Comparison of ENCODE assay signal across 2 cellular contexts in the genomic region with DNA sequence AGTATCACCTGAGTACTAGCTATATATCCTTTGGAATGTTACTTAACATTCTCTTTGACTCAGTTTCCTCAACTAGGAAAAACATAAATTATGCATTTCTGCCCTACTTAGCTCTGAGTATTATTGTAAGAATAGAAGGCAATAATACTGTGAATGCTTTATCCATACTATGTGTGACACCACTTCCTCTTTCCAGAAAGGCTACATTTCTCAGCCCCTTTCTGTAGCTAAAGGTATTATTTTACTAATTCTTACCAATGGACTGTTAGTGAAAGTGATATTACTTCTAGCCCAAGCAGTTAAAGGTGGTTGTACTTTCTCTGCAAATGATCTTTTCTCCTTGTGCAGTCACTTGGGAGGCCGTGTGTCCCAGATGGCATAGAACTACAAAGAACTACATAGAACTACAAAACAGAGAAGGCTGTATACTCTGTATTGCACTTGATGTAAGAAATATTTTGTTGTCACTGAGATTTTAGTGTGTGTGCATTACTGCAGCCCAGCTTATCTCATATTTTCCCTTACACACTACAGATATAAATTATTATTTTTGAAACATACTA.
TF ChIP-seq lines count a peak whose summit lies in the region.

No MANE protein-coding gene starts in this region.

TF ChIP-seq in IMR-90, 13 proteins besides CTCF, POLR2A, EP300 and RAD21:
- TF ChIP-seq MAZ (IDR thresholded peaks at IDR 0.05; ENCODE audit: borderline replicate concordance, low read depth, low read length) = no peak
- TF ChIP-seq, protein P1, sequence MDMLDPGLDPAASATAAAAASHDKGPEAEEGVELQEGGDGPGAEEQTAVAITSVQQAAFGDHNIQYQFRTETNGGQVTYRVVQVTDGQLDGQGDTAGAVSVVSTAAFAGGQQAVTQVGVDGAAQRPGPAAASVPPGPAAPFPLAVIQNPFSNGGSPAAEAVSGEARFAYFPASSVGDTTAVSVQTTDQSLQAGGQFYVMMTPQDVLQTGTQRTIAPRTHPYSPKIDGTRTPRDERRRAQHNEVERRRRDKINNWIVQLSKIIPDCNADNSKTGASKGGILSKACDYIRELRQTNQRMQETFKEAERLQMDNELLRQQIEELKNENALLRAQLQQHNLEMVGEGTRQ (IDR thresholded peaks at IDR 0.05; ENCODE audit: low read depth, low read length) = no peak
- TF ChIP-seq CHD1 (IDR thresholded peaks at IDR 0.05; ENCODE audit: low read depth, low read length) = no peak
- no peak for TF ChIP-seq MXI1 (IDR thresholded peaks at IDR 0.05; ENCODE audit: borderline replicate concordance, low read depth, low read length)
- TF ChIP-seq BHLHE40 (IDR thresholded peaks at IDR 0.05; ENCODE audit: low read depth, low read length) = no peak
- no peak for TF ChIP-seq RCOR1 (IDR thresholded peaks at IDR 0.05; ENCODE audit: insufficient replicate concordance, low read length)
- TF ChIP-seq MAFK (IDR thresholded peaks at IDR 0.05; ENCODE audit: low read depth, low read length) = no peak
- TF ChIP-seq, protein P2, sequence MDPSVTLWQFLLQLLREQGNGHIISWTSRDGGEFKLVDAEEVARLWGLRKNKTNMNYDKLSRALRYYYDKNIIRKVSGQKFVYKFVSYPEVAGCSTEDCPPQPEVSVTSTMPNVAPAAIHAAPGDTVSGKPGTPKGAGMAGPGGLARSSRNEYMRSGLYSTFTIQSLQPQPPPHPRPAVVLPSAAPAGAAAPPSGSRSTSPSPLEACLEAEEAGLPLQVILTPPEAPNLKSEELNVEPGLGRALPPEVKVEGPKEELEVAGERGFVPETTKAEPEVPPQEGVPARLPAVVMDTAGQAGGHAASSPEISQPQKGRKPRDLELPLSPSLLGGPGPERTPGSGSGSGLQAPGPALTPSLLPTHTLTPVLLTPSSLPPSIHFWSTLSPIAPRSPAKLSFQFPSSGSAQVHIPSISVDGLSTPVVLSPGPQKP (IDR thresholded peaks at IDR 0.05; ENCODE audit: borderline replicate concordance, low read depth, low read length) = no peak
- no peak for TF ChIP-seq NFE2L2 (IDR thresholded peaks at IDR 0.05; ENCODE audit: low read depth, low read length)
- no peak for TF ChIP-seq SMC3 (IDR thresholded peaks at IDR 0.05; ENCODE audit: low read depth, low read length)

TF ChIP-seq in GM12878, 131 proteins besides CTCF, POLR2A, EP300 and RAD21:
- TF ChIP-seq, protein P3, sequence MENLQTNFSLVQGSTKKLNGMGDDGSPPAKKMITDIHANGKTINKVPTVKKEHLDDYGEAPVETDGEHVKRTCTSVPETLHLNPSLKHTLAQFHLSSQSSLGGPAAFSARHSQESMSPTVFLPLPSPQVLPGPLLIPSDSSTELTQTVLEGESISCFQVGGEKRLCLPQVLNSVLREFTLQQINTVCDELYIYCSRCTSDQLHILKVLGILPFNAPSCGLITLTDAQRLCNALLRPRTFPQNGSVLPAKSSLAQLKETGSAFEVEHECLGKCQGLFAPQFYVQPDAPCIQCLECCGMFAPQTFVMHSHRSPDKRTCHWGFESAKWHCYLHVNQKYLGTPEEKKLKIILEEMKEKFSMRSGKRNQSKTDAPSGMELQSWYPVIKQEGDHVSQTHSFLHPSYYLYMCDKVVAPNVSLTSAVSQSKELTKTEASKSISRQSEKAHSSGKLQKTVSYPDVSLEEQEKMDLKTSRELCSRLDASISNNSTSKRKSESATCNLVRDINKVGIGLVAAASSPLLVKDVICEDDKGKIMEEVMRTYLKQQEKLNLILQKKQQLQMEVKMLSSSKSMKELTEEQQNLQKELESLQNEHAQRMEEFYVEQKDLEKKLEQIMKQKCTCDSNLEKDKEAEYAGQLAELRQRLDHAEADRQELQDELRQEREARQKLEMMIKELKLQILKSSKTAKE (IDR thresholded peaks at IDR 0.05; ENCODE audit: low read depth, poor library complexity, severe bottlenecking) = no peak
- TF ChIP-seq SPI1 (IDR thresholded peaks at IDR 0.05; ENCODE audit: borderline replicate concordance, insufficient read depth, low read depth, low read length) = peak; percentile 85
